ENCODE assay signal across 13 cellular contexts in the genomic region with DNA sequence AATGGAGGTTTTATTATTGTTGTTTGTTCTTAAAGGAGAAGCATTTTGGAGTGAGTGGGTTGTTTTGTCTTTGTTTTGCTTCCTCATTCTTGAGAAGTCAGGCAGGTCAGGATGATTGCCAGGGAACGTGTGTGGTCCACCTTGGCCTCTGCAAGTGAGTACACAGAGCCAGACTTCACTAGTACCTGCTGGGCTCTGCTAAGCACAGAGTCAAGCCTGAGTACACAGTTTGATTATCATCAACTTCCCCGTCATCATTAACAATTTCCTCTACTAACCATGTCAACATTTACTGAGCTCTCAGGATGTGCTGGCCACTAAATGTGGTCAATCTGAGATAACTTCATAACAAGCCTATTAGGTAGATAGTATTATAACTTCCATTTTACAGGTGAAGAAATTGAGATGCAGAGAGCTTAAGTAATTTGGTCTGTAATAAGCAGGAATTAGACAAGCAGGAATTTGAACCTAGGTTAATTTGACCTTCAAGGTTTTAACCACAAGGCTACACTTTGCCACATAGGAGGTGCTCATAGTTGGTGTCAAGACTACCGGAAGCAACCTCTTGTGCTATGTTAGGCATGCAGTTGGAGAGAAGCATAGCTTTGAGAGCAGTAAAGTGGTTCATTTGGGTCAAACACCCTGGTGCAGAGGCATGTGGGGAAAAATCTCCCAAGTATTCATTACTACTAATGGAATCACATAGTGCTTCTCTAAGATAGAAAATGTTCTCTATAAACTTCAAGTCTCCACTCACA.
DNase-seq lines count a peak whose midpoint lies in the region; ATAC-seq, FAIRE-seq and TF ChIP-seq lines count a peak whose summit lies in the region.
"Had no signal": no experiment of that assay in that cellular context is flagged by ENCODE, and none has a peak within 500 bp of the region (broad histone marks: within the 10 kb centered on the region; RNA-seq: fewer than 3 reads in every experiment).

No MANE protein-coding gene starts in this region.

- in situ Hi-C loops in mammary epithelial cell (cut with MboI; ENCODE audit: low sequenced_read_pairs in 2 of 2): no loop called here

- H3K79me2 ChIP-seq in mammary epithelial cell (ENCODE audit: insufficient read depth, low read length): no peaks in the 10 kb centered on the region

- dilution Hi-C loops in mammary epithelial cell (cut with HindIII; ENCODE audit: low sequenced_read_pairs): no loop called here

- H3K36me3 ChIP-seq in mammary epithelial cell (ENCODE audit: insufficient read depth, low read length) (no peaks in the 10 kb centered on the region), kidney epithelial cell (ENCODE audit: control insufficient read depth, insufficient read depth, low read length) (no peaks in the 10 kb centered on the region), upper lobe of right lung (no peaks in the 10 kb centered on the region)

- CTCF ChIA-PET in mammary epithelial cell (lab: Charles Lee; ENCODE audit: low non-redundant PET): interaction anchor here (0.6 kb wide), 1 partner anchor 10 kb away, joined by 5 read pairs; no protein-coding TSS in a partner anchor

- H3K27me3 Mint-ChIP-seq in HFFc6 (ENCODE audit: insufficient read depth): no peaks in the 10 kb centered on the region; the same call in 1 of the 2 replicates

- H3K4me3 ChIP-seq in mammary epithelial cell (replicated peaks in 1 of 3; ENCODE audit: insufficient read depth in 1 of 3, low read depth in 2 of 3, low read length in 3 of 3) (no peak overlapping the region), kidney epithelial cell (ENCODE audit: low read depth, low read length) (no peak overlapping the region), upper lobe of right lung (no peak overlapping the region)

- peak overlapping the region; percentile 46 for H2AFZ ChIP-seq in mammary epithelial cell (ENCODE audit: low read depth, low read length)

- H3K4me3 Mint-ChIP-seq in HFFc6: no peak overlapping the region

- no peak for TF ChIP-seq POLR2A in H54 (IDR thresholded peaks at IDR 0.05; ENCODE audit: low read depth, low read length)

- TF ChIP-seq CTCF in mammary epithelial cell (conservative IDR thresholded peaks at IDR 0.05 in 1 of 2, IDR thresholded peaks at IDR 0.05 in 1 of 2; ENCODE audit: extremely low read depth in 1 of 2, insufficient read depth in 1 of 2, low read depth in 1 of 2, low read length in 2 of 2) (no peak), kidney epithelial cell (IDR thresholded peaks at IDR 0.05; ENCODE audit: insufficient read depth, low read length, poor library complexity, severe bottlenecking) (no peak), upper lobe of right lung (IDR thresholded peaks at IDR 0.05) (no peak), HFFc6 (IDR thresholded peaks at IDR 0.05) (no peak)

- BruUV-seq in mammary epithelial cell (replicated peaks; lab: Mats Ljungman, UMichigan): no TSS peak

- H3K27ac Mint-ChIP-seq in HFFc6: no peak overlapping the region

- intact Hi-C loops in mammary epithelial cell (cut with micrococcal nuclease) (no loop called here), upper lobe of right lung (cut with DNase I) (no loop called here)

- WGBS in mammary epithelial cell (ENCODE audit: low coverage, missing lambda C conversion rate): 17% methylated on average over 3 of the region's 3 CpGs

- H3K4me1 ChIP-seq in mammary epithelial cell (ENCODE audit: insufficient read depth, low read length) (peaks cover 30% of the 10 kb centered on the region), upper lobe of right lung (peaks cover 4% of the 10 kb centered on the region)

- no peaks in the 10 kb centered on the region for H4K20me1 ChIP-seq in mammary epithelial cell (ENCODE audit: insufficient read depth, low read length)

- H3K9me3 ChIP-seq in mammary epithelial cell (replicated peaks; ENCODE audit: insufficient read depth, low read length) (no peaks in the 10 kb centered on the region), upper lobe of right lung (no peaks in the 10 kb centered on the region)

- peaks cover 43% of the 10 kb centered on the region for H3K4me1 Mint-ChIP-seq in HFFc6 (ENCODE audit: low read depth)

- DNase-seq in NCI-H510A treated with DMSO at 0.1 percent for 48 hours (lab: John Stamatoyannopoulos, UW) (peak; percentile 25), NCI-H510A (lab: John Stamatoyannopoulos, UW) (no peak), mammary epithelial cell (peak; percentile 40), kidney epithelial cell (ENCODE audit: low read depth) (peak; percentile 80), upper lobe of right lung (no peak), H54 (ENCODE audit: insufficient read length, low spot score) (no peak), superior temporal gyrus (ENCODE audit: extremely low spot score) (no peak), HFFc6 (no peak)
- DNase-seq: 8988T; activated naive CD4-positive, alpha-beta T cell treated with anti-CD3 and anti-CD28 coated beads, Interleukin-2, amount 50 U/mL, for 16 hours; COR-L47; NCI-H1694; substantia nigra had no signal

- no peaks in the 10 kb centered on the region for H3K9me3 Mint-ChIP-seq in HFFc6

- no peak overlapping the region for H3K9ac ChIP-seq in mammary epithelial cell (ENCODE audit: insufficient read depth, low read length)

- no peaks in the 10 kb centered on the region for H3K36me3 Mint-ChIP-seq in HFFc6 (ENCODE audit: low read depth)

- H3K27me3 ChIP-seq in mammary epithelial cell (ENCODE audit: insufficient read depth, low read length) (no peaks in the 10 kb centered on the region), kidney epithelial cell (ENCODE audit: control insufficient read depth, insufficient read depth, low read length) (no peaks in the 10 kb centered on the region), upper lobe of right lung (no peaks in the 10 kb centered on the region)

- H3K27ac ChIP-seq in mammary epithelial cell (ENCODE audit: insufficient read depth, low read depth, low read length): no peak overlapping the region
- H3K27ac ChIP-seq in upper lobe of right lung: no peak overlapping the region

- H3K4me2 ChIP-seq in mammary epithelial cell (ENCODE audit: insufficient read depth, low read depth, low read length): peak overlapping the region; percentile 5

- ATAC-seq in upper lobe of right lung: peak; percentile 91

- FAIRE-seq in H54 (lab: Jason Lieb, UNC): no peak

Comparison
In these comparisons a context has a peak if more than half of its experiments do, and no peak if none do; other contexts are left out.
1. DNase-seq: peak in NCI-H510A treated with DMSO at 0.1 percent for 48 hours (single experiment), mammary epithelial cell (single experiment) and kidney epithelial cell (single experiment); none in NCI-H510A (single experiment), upper lobe of right lung (single experiment), H54 (single experiment), superior temporal gyrus (single experiment) and HFFc6 (single experiment).